24 cellular contexts compared by ENCODE assay signal in the genomic region with DNA sequence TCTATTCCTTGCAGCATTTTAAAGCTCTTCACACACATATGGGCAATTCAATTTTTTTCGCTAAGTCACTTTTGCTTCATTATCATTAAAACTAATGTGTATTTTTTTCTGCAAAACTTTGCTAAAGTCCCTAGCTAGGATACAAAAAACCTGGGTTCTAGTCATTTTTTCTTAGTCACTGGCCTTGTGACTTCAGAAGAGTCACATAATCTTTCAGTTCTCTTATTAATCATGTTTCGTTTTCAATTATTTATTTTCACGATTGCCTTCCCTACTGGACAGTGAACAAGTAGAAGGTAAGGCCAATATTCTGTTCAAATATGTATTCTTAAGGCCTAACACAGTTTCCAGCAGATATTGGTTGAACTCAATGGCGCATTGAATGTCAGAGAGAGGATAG.
"Had no signal": no experiment of that assay in that cellular context is flagged by ENCODE, and none has a peak within 500 bp of the region (broad histone marks: within the 10 kb centered on the region; RNA-seq: fewer than 3 reads in every experiment).

No MANE protein-coding gene starts in this region.

- H3K9me3 ChIP-seq: body of pancreas, colonic mucosa, gastrocnemius medialis, upper lobe of left lung had no signal

- H3K4me2 ChIP-seq: hepatocyte had no signal

- H3K36me3 Mint-ChIP-seq: activated CD8-positive, alpha-beta memory T cell treated with anti-CD3 and anti-CD28 coated beads, Interleukin-2, amount 10 ng/mL, durations not matched to agents 7 days and 5 days; activated naive CD8-positive, alpha-beta T cell; mesothelial cell of epicardium; naive B cell had no signal

- H3K79me2 ChIP-seq: hepatocyte had no signal

- H3K27ac ChIP-seq: body of pancreas, colonic mucosa, gastrocnemius medialis, hepatocyte, upper lobe of left lung had no signal

- H3K9me3 Mint-ChIP-seq: mesothelial cell of epicardium, neural crest cell had no signal

- H3K36me3 ChIP-seq: colonic mucosa, gastrocnemius medialis, upper lobe of left lung had no signal

- H2AFZ ChIP-seq: hepatocyte had no signal

- H3K4me3 Mint-ChIP-seq: activated CD8-positive, alpha-beta memory T cell treated with anti-CD3 and anti-CD28 coated beads, Interleukin-2, amount 10 ng/mL, durations not matched to agents 7 days and 5 days; activated CD8-positive, alpha-beta T cell treated with anti-CD3 and anti-CD28 coated beads, Interleukin-2, amount 10 ng/mL, durations not matched to agents 7 days and 5 days; activated naive CD8-positive, alpha-beta T cell; mesothelial cell of epicardium; naive B cell; neural crest cell had no signal

- ATAC-seq: activated CD8-positive, alpha-beta memory T cell treated with anti-CD3 and anti-CD28 coated beads, Interleukin-2, amount 10 ng/mL, durations not matched to agents 7 days and 5 days; activated CD8-positive, alpha-beta T cell treated with anti-CD3 and anti-CD28 coated beads, Interleukin-2, amount 10 ng/mL, durations not matched to agents 7 days and 5 days; body of pancreas had no signal

- H3K4me1 ChIP-seq: colonic mucosa, upper lobe of left lung had no signal

- H3K27me3 Mint-ChIP-seq: activated CD8-positive, alpha-beta memory T cell treated with anti-CD3 and anti-CD28 coated beads, Interleukin-2, amount 10 ng/mL, durations not matched to agents 7 days and 5 days had no signal

- DNase-seq: activated CD4-positive, alpha-beta T cell treated with anti-CD3 and anti-CD28 coated beads for 1 hour; activated CD8-positive, alpha-beta memory T cell treated with anti-CD3 and anti-CD28 coated beads, Interleukin-2, amount 10 ng/mL, durations not matched to agents 7 days and 5 days; activated CD8-positive, alpha-beta T cell treated with anti-CD3 and anti-CD28 coated beads, Interleukin-2, amount 10 ng/mL, durations not matched to agents 7 days and 5 days; aorta; body of pancreas; cerebellar nuclear complex; colonic mucosa; effector memory CD4-positive, alpha-beta T cell; gastrocnemius medialis; islet precursor cell; left cardiac atrium; left ventricle myocardium superior; naive B cell; right cardiac atrium; stimulated activated CD4-positive, alpha-beta T cell treated with anti-CD3 and anti-CD28 coated beads, Interleukin-15, amount 100 ng/mL, for 24 hours; stimulated activated CD4-positive, alpha-beta T cell treated with anti-CD3 and anti-CD28 coated beads, Interleukin-2, amount 100 ng/mL, for 24 hours; stimulated activated naive CD4-positive, alpha-beta T cell treated with Interleukin-2 at 50 U/mL for 16 hours; T-helper 2 cell; upper lobe of left lung had no signal

- H3K4me1 Mint-ChIP-seq: neural crest cell had no signal

- H3K27me3 ChIP-seq: body of pancreas, colonic mucosa, dorsolateral prefrontal cortex, gastrocnemius medialis, upper lobe of left lung had no signal

- H3K4me3 ChIP-seq: body of pancreas, colonic mucosa, dorsolateral prefrontal cortex, gastrocnemius medialis, hepatocyte, upper lobe of left lung had no signal

- H3K27ac Mint-ChIP-seq: activated CD8-positive, alpha-beta memory T cell treated with anti-CD3 and anti-CD28 coated beads, Interleukin-2, amount 10 ng/mL, durations not matched to agents 7 days and 5 days; activated CD8-positive, alpha-beta T cell treated with anti-CD3 and anti-CD28 coated beads, Interleukin-2, amount 10 ng/mL, durations not matched to agents 7 days and 5 days; activated naive CD8-positive, alpha-beta T cell; mesothelial cell of epicardium; naive B cell had no signal
